Comparison of ENCODE assay signal across 23 cellular contexts in the genomic region with DNA sequence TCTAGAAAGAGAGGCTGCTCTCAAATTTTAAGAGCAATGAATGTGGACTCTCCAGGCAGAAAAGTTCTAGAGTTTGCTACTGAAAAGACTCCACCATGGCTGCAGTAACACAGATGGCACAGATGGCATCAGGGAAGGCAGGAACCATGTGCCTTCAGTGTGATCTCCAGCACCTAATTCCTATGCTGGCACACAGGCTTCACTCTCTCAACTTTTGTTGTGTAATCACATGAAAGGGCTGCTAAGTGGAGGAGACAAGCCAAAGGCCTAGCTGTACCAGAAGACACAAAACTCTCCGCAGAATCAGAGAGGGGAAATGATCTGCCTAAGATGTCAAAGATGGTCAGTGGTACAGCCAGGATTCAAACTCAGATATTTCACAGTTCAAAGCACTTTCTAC. TPM values are rescaled to one million over a fixed set of nuclear protein-coding genes. Genes with fewer than 3 reads are reported as not detected.
DNase-seq lines count a peak whose midpoint lies in the region; ATAC-seq and TF ChIP-seq lines count a peak whose summit lies in the region.
"Had no signal": no experiment of that assay in that cellular context is flagged by ENCODE, and none has a peak within 500 bp of the region (broad histone marks: within the 10 kb centered on the region; RNA-seq: fewer than 3 reads in every experiment).

No MANE protein-coding gene starts in this region.

- H3K36me3 Mint-ChIP-seq in MCF 10A (ENCODE audit: insufficient read depth, unreplicated experiment), result peaks cover 28% of the 10 kb centered on the region

- dilution Hi-C loops in mammary epithelial cell (cut with HindIII; ENCODE audit: low sequenced_read_pairs), result no loop called here

- H3K36me3 ChIP-seq in mammary epithelial cell (ENCODE audit: insufficient read depth, low read length) (no peaks in the 10 kb centered on the region), adipocyte (ENCODE audit: control insufficient read depth, insufficient read depth, low read length, severe bottlenecking) (peaks cover 10% of the 10 kb centered on the region), psoas muscle (ENCODE audit: insufficient read depth in 1 of 2, low read depth in 1 of 2) (peaks cover 4 to 25% of the 10 kb centered on the region in 2 donors)
- H3K36me3 ChIP-seq: BE2C had no signal

- no peak for DNase-seq in MCF 10A (ENCODE audit: unreplicated experiment)
- no peak for DNase-seq in mammary epithelial cell
- peak; percentile 46 for DNase-seq in Ammon's horn (ENCODE audit: low spot score)
- peak; percentile 40 for DNase-seq in adipocyte (ENCODE audit: low read depth)
- no peak for DNase-seq in psoas muscle
- no peak for DNase-seq in omental fat pad (ENCODE audit: low spot score)
- DNase-seq in NCI-H146 treated with DMSO at 0.1 percent for 48 hours (lab: John Stamatoyannopoulos, UW; ENCODE audit: unreplicated experiment), result no peak
- DNase-seq: BE2C; CD8-positive, alpha-beta memory T cell; H7; IMR-90; KG1; MM.1S; NCI-H1694; NCI-H2029 treated with DMSO at 0.1 percent for 48 hours; NCI-H446 treated with DMSO at 0.1 percent for 48 hours; NCI-H526; NCI-H82; NK-92 treated with Interleukin-12 subunit alpha and Interleukin-12 subunit beta, amount 100 ng/mL, for 24 hours; RPMI8226; SHP77 treated with DMSO at 0.1 percent for 48 hours had no signal

- ATAC-seq in psoas muscle (peak; percentile 73 to 91 (median 82)), omental fat pad (ENCODE audit: low FRiP score) (no peak)

- peaks cover 6% of the 10 kb centered on the region for H3K79me2 ChIP-seq in mammary epithelial cell (ENCODE audit: insufficient read depth, low read length)

- intact Hi-C loops in MCF 10A (cut with micrococcal nuclease), result loop anchor here (10.0 kb wide), 1 partner anchor 229 kb away; no protein-coding TSS in a partner anchor
- intact Hi-C loops in mammary epithelial cell (cut with micrococcal nuclease), result no loop called here
- intact Hi-C loops in psoas muscle (cut with DNase I), result no loop called here

- TF ChIP-seq CTCF in MCF 10A (IDR thresholded peaks at IDR 0.05; ENCODE audit: unreplicated experiment) (no peak), mammary epithelial cell (conservative IDR thresholded peaks at IDR 0.05 in 1 of 2, IDR thresholded peaks at IDR 0.05 in 1 of 2; ENCODE audit: extremely low read depth in 1 of 2, insufficient read depth in 1 of 2, low read depth in 1 of 2, low read length in 2 of 2) (no peak), psoas muscle (IDR thresholded peaks at IDR 0.05) (no peak), omental fat pad (IDR thresholded peaks at IDR 0.05) (no peak)

- H3K4me2 ChIP-seq in mammary epithelial cell (ENCODE audit: insufficient read depth, low read depth, low read length), result no peak overlapping the region

- no peaks in the 10 kb centered on the region for H4K20me1 ChIP-seq in mammary epithelial cell (ENCODE audit: insufficient read depth, low read length)

- H3K9ac ChIP-seq in mammary epithelial cell (ENCODE audit: insufficient read depth, low read length) (no peak overlapping the region), adipocyte (ENCODE audit: low read length) (no peak overlapping the region)

- H3K9me3 ChIP-seq in mammary epithelial cell (replicated peaks; ENCODE audit: insufficient read depth, low read length), result no peaks in the 10 kb centered on the region
- H3K9me3 ChIP-seq in adipocyte (ENCODE audit: control insufficient read depth, low read length), result peaks cover 3% of the 10 kb centered on the region
- no peaks in the 10 kb centered on the region for H3K9me3 ChIP-seq in psoas muscle
- H3K9me3 ChIP-seq: BE2C had no signal

- H3K4me1 Mint-ChIP-seq in MCF 10A (ENCODE audit: insufficient read depth, unreplicated experiment), result peaks cover 36% of the 10 kb centered on the region
- H3K4me1 Mint-ChIP-seq: CD14-positive monocyte had no signal

- H3K4me1 ChIP-seq in mammary epithelial cell (ENCODE audit: insufficient read depth, low read length), result peaks cover 33% of the 10 kb centered on the region
- H3K4me1 ChIP-seq in adipocyte (ENCODE audit: control insufficient read depth, insufficient read depth, low read length), result peaks cover 37% of the 10 kb centered on the region
- H3K4me1 ChIP-seq in psoas muscle, result peaks cover 48% of the 10 kb centered on the region

- POLR2A ChIA-PET in MCF 10A (lab: Yijun Ruan, JAX), result no interaction called here

- CTCF ChIA-PET in MCF 10A (lab: Yijun Ruan, JAX) (interaction anchor here (0.8 to 1.3 kb wide), 3 partner anchors 8 to 40 kb away, joined by 3 to 4 read pairs (median 4); no protein-coding TSS in a partner anchor), mammary epithelial cell (lab: Charles Lee; ENCODE audit: low non-redundant PET) (no interaction called here)

- WGBS in mammary epithelial cell (ENCODE audit: low coverage, missing lambda C conversion rate), result 92% methylated on average over 1 of the region's 1 CpG
- WGBS in psoas muscle, 3 donors, result 22 to 52% (median 44%) methylated on average over 1 of the region's 1 CpG

- H3K9me3 Mint-ChIP-seq in MCF 10A (ENCODE audit: unreplicated experiment), result no peaks in the 10 kb centered on the region
- H3K9me3 Mint-ChIP-seq: CD14-positive monocyte; CD8-positive, alpha-beta memory T cell had no signal

- H3K27me3 Mint-ChIP-seq in MCF 10A (ENCODE audit: insufficient read depth, unreplicated experiment), result no peaks in the 10 kb centered on the region
- H3K27me3 Mint-ChIP-seq: CD8-positive, alpha-beta memory T cell had no signal

- in situ Hi-C loops in mammary epithelial cell (cut with MboI; ENCODE audit: low sequenced_read_pairs in 2 of 2), result no loop called here

- peak overlapping the region; percentile 36 for H3K4me3 Mint-ChIP-seq in MCF 10A (ENCODE audit: unreplicated experiment)
- H3K4me3 Mint-ChIP-seq: CD14-positive monocyte; CD8-positive, alpha-beta memory T cell had no signal

- H3K27me3 ChIP-seq in mammary epithelial cell (ENCODE audit: insufficient read depth, low read length), result no peaks in the 10 kb centered on the region
- no peaks in the 10 kb centered on the region for H3K27me3 ChIP-seq in adipocyte (replicated peaks; ENCODE audit: control insufficient read depth, insufficient read depth, low read length)
- H3K27me3 ChIP-seq in psoas muscle (ENCODE audit: insufficient read depth in 3 of 3, low read length in 2 of 3), result no peaks in the 10 kb centered on the region
- H3K27me3 ChIP-seq: BE2C had no signal

- H3K4me3 ChIP-seq in mammary epithelial cell (replicated peaks in 1 of 3; ENCODE audit: insufficient read depth in 1 of 3, low read depth in 2 of 3, low read length in 3 of 3) (no peak overlapping the region), adipocyte (ENCODE audit: low read length) (no peak overlapping the region), psoas muscle (no peak overlapping the region)
- H3K4me3 ChIP-seq: SK-N-MC had no signal

- H3K27ac ChIP-seq in mammary epithelial cell (ENCODE audit: insufficient read depth, low read depth, low read length) (no peak overlapping the region), psoas muscle (peak overlapping the region; percentile 23)
- H3K27ac ChIP-seq: SK-N-MC had no signal

- BruUV-seq in MCF 10A (replicated peaks; lab: Mats Ljungman, UMichigan), result no TSS peak
- BruUV-seq in mammary epithelial cell (replicated peaks; lab: Mats Ljungman, UMichigan), result no TSS peak

- no peak overlapping the region for H2AFZ ChIP-seq in mammary epithelial cell (ENCODE audit: low read depth, low read length)

- peak overlapping the region; percentile 82 for H3K27ac Mint-ChIP-seq in MCF 10A (ENCODE audit: low read depth, unreplicated experiment)

RNA-seq across cellular contexts. Expression of a gene that starts 31.1 kb away (rescaled TPM):
- total RNA-seq in MCF 10A (2022), result 70.5 and 83.4 TPM in 2 replicates
- total RNA-seq in mammary epithelial cell, result 10 to 100 TPM; 58.4 to 59.3 TPM
- polyA plus RNA-seq in mammary epithelial cell, result 80.0 TPM
- polyA minus RNA-seq in mammary epithelial cell, result 36.7 TPM
- 10 to 100 TPM; 58.4 to 65.1 (median 61.7) TPM for total RNA-seq in psoas muscle
- 10 to 100 TPM; 50.4 to 96.8 (median 55.2) TPM for polyA plus RNA-seq in psoas muscle
- 10 to 100 TPM; 27.6 to 36.3 (median 31.2) TPM for total RNA-seq in omental fat pad

Comparison
In these comparisons a context has a peak if more than half of its experiments do, and no peak if none do; other contexts are left out.
1. DNase-seq: peak in Ammon's horn (single experiment) and adipocyte (single experiment); none in MCF 10A (single experiment), mammary epithelial cell (single experiment), psoas muscle (0 of 2), omental fat pad (single experiment) and NCI-H146 treated with DMSO at 0.1 percent for 48 hours (single experiment).